10 cellular contexts compared by ENCODE assay signal in the genomic region with DNA sequence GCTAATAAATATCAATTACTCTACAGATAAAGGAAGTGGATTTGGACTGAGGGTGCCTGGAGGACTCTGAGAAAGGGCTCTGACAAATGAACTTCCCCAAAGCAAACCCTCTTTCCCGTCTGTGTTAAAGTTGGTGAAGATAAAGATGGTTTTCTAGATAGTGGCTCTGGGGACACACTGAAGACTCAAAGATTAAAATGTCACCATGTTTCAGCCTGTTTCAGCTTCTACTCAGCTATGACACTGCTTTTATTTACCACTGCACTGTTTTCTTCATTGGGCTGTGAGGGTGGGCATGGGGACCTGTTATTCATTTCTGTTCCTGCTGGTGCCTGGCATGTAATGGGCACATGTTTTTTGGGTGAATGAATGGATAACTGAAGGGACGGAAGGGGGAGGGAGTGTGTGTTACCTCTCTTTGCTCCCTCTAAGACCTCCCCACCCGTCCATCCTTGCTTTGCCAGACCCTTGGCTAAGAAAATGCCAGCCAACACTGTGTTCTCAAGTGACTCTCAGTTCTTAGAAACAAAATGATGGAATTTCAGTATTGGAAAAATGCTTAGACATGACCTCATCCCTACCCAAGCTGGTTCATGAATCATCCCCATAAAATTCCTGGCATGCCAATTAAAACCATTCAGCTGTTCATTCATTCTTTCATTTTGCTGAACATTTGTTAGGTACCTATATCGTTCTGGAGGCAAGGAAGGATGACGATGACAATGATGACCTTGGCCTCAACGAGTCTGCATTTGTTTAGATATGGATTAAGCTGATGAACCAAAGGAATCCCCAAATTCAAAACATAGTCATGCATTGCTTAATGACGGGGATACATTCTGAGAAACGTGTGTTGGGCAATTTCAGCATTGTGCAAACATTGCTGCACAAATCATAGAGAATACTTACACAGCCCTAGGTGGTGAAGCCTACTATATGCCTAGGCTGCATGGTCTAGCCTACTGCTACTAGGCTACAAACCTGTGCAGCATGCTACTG. TPM values are rescaled to one million over a fixed set of nuclear protein-coding genes. Genes with fewer than 3 reads are reported as not detected.
DNase-seq lines count a peak whose midpoint lies in the region; ATAC-seq and TF ChIP-seq lines count a peak whose summit lies in the region.
"Had no signal": no experiment of that assay in that cellular context is flagged by ENCODE, and none has a peak within 500 bp of the region (broad histone marks: within the 10 kb centered on the region; RNA-seq: fewer than 3 reads in every experiment).

No MANE protein-coding gene starts in this region.

- peaks cover 0 to 16% (median 8%) of the 10 kb centered on the region in 4 donors for H3K4me1 ChIP-seq in transverse colon

- TF ChIP-seq POLR2A in transverse colon (IDR thresholded peaks at IDR 0.05) = no peak

- ATAC-seq in GM21723 (IDR thresholded peaks at IDR 0.05; ENCODE audit: unreplicated experiment) (no peak), GM18519 (IDR thresholded peaks at IDR 0.05; ENCODE audit: low FRiP score, unreplicated experiment) (no peak), GM19351 (IDR thresholded peaks at IDR 0.05; ENCODE audit: unreplicated experiment) (no peak)

- in situ Hi-C loops in transverse colon (cut with MboI; ENCODE audit: low pct_ligation_motif_present in 1 of 4, low pct_unique_long_range_greater_than_20kb in 1 of 4, low sequenced_read_pairs in 3 of 4) = no loop called here

- H3K27ac ChIP-seq in transverse colon = peak overlapping the region in 3 of 4 donors; percentile 6 to 31 (median 8)
- H3K27ac ChIP-seq: 22Rv1 had no signal

- H3K9me3 ChIP-seq in transverse colon = no peaks in the 10 kb centered on the region

- no peaks in the 10 kb centered on the region for H3K36me3 ChIP-seq in transverse colon

- H3K4me3 ChIP-seq in transverse colon = no peak overlapping the region

- 35 to 45% methylated on average over 4 to 8 of the region's 8 CpGs for WGBS in transverse colon (ENCODE audit: low coverage in 1 of 2), 2 donors

- no peak for TF ChIP-seq CTCF in transverse colon (IDR thresholded peaks at IDR 0.05)

- TF ChIP-seq EP300 in transverse colon (IDR thresholded peaks at IDR 0.05; ENCODE audit: low read depth) = no peak

- intact Hi-C loops in transverse colon (cut with DNase I; ENCODE audit: low total_unique reads) = no loop called here

- H3K27me3 ChIP-seq in transverse colon = no peaks in the 10 kb centered on the region

- DNase-seq in DMS53 (lab: John Stamatoyannopoulos, UW) (peak; percentile 50), DMS53 treated with DMSO at 0.1 percent for 48 hours (lab: John Stamatoyannopoulos, UW; ENCODE audit: unreplicated experiment) (no peak), SKM-1 treated with dmso at 0.1 percent for 144 hours (lab: John Stamatoyannopoulos, UW; ENCODE audit: unreplicated experiment) (peak; percentile 86), foreskin melanocyte (peak; percentile 62), transverse colon (peak; percentile 24)

RNA-seq across cellular contexts. Expression of a gene that starts 13.4 kb away (rescaled TPM):
- 1 to 10 TPM in 1 of 4 donors, under 1 TPM in 3; 0.37 to 1.1 (median 0.64) TPM for total RNA-seq in transverse colon
- total RNA-seq: activated T-helper 1 cell treated with anti-CD3 and anti-CD28 coated beads, Interleukin-12 subunit alpha, Interleukin-12 subunit beta, Interleukin-2, Interleukin-4 antibody, amounts not matched to agents 30 ng/mL and 10 ng/mL and 1 ng/mL, durations not matched to agents 14 hours and 24 hours and 36 hours had no signal

RNA-seq across cellular contexts. Expression of a gene that starts 18.6 kb away (rescaled TPM):
- 1 to 10 TPM in 1 of 4 donors, under 1 TPM in 1, not detected in 2; 0.79 to 1.8 TPM for total RNA-seq in transverse colon
- total RNA-seq: activated T-helper 1 cell treated with anti-CD3 and anti-CD28 coated beads, Interleukin-12 subunit alpha, Interleukin-12 subunit beta, Interleukin-2, Interleukin-4 antibody, amounts not matched to agents 30 ng/mL and 10 ng/mL and 1 ng/mL, durations not matched to agents 14 hours and 24 hours and 36 hours had no signal
